Comparison of ENCODE assay signal across 23 cellular contexts in the genomic region with DNA sequence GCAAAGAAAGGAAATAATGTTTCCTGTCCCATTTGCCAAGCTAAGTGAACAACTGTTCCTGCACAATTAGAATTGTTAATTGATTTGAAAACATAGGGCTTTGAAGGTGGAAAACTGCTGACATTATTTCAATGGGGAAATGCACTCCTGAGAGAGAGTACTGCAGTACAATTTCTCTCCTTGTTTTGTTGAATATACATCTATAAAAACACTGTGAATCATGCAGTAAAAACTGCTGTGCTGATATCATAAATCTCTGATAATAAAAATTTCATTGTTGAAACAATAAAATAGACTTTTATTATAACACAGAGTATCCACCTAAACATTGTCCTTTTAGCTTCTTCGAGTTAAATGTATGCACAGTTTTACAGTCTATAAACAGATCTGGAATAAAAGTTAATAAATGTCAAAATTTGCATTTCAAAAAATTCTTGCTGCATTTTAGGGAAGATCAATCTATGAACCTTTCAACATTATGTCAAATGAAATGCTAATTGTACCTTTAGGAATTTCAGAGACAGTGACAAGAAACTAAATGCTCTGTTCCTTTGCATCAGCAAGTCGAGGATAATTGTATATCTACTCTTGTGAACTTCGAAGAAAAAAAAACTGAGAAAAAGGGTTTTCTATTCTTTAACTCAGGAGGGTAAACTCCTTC.
"Had no signal": no experiment of that assay in that cellular context is flagged by ENCODE, and none has a peak within 500 bp of the region (broad histone marks: within the 10 kb centered on the region; RNA-seq: fewer than 3 reads in every experiment).

No MANE protein-coding gene starts in this region.

- H3K36me3 Mint-ChIP-seq: activated naive CD8-positive, alpha-beta T cell treated with anti-CD3 and anti-CD28 coated beads, Interleukin-2, amount 10 ng/mL, durations not matched to agents 7 days and 5 days; brain; immature natural killer cell; natural killer cell; stimulated activated effector memory CD8-positive, alpha-beta T cell treated with anti-CD3 and anti-CD28 coated beads, Interleukin-12 subunit alpha, Interleukin-12 subunit beta, amount 100 ng/mL, for 72 hours had no signal

- H3K4me3 Mint-ChIP-seq: activated CD4-positive, alpha-beta T cell treated with anti-CD3 and anti-CD28 coated beads, Interleukin-2, amount 10 ng/mL, durations not matched to agents 24 days and 14 days; activated CD8-positive, alpha-beta T cell treated with anti-CD3 and anti-CD28 coated beads for 36 hours; activated naive CD8-positive, alpha-beta T cell treated with anti-CD3 and anti-CD28 coated beads, Interleukin-2, amount 10 ng/mL, durations not matched to agents 7 days and 5 days; activated T-cell treated with anti-CD3 and anti-CD28 coated beads, Interleukin-2, amount 50 U/mL, for 24 hours; brain; immature natural killer cell; natural killer cell; stimulated activated effector memory CD8-positive, alpha-beta T cell treated with anti-CD3 and anti-CD28 coated beads, Interleukin-12 subunit alpha, Interleukin-12 subunit beta, amount 100 ng/mL, for 72 hours had no signal

- DNase-seq: activated CD4-positive, alpha-beta T cell treated with anti-CD3 and anti-CD28 coated beads, Interleukin-2, amount 10 ng/mL, durations not matched to agents 24 days and 14 days; activated CD8-positive, alpha-beta T cell treated with anti-CD3 and anti-CD28 coated beads for 36 hours; activated naive CD4-positive, alpha-beta T cell treated with Interleukin-2 at 50 U/mL for 16 hours; activated naive CD8-positive, alpha-beta T cell treated with anti-CD3 and anti-CD28 coated beads, Interleukin-2, amount 10 ng/mL, durations not matched to agents 7 days and 5 days; activated T-cell treated with anti-CD3 and anti-CD28 coated beads, Interleukin-2, amount 50 U/mL, for 24 hours; immature natural killer cell; kidney glomerular epithelial cell; left ventricle myocardium superior; natural killer cell; psoas muscle; stimulated activated CD4-positive, alpha-beta T cell treated with anti-CD3 and anti-CD28 coated beads, Interleukin-4, amount 100 ng/mL, for 1 hour; T-helper 1 cell; T-helper 9 cell had no signal

- H3K4me3 ChIP-seq: coronary artery, esophagus muscularis mucosa, gastroesophageal sphincter, heart left ventricle, psoas muscle, right lobe of liver, thoracic aorta had no signal

- H3K9me3 ChIP-seq: esophagus muscularis mucosa, gastroesophageal sphincter, heart left ventricle, psoas muscle, right lobe of liver, thoracic aorta had no signal

- H3K27me3 Mint-ChIP-seq: activated CD4-positive, alpha-beta T cell treated with anti-CD3 and anti-CD28 coated beads, Interleukin-2, amount 10 ng/mL, durations not matched to agents 24 days and 14 days; activated CD8-positive, alpha-beta T cell treated with anti-CD3 and anti-CD28 coated beads for 36 hours; activated naive CD8-positive, alpha-beta T cell treated with anti-CD3 and anti-CD28 coated beads, Interleukin-2, amount 10 ng/mL, durations not matched to agents 7 days and 5 days; activated T-cell treated with anti-CD3 and anti-CD28 coated beads, Interleukin-2, amount 50 U/mL, for 24 hours had no signal

- H3K4me1 ChIP-seq: esophagus muscularis mucosa, gastroesophageal sphincter, heart left ventricle, psoas muscle, right lobe of liver had no signal

- FAIRE-seq: small intestine had no signal

- H3K36me3 ChIP-seq: esophagus muscularis mucosa, gastroesophageal sphincter, heart left ventricle, right lobe of liver, thoracic aorta had no signal

- H3K27ac Mint-ChIP-seq: activated CD4-positive, alpha-beta T cell treated with anti-CD3 and anti-CD28 coated beads, Interleukin-2, amount 10 ng/mL, durations not matched to agents 24 days and 14 days; activated CD8-positive, alpha-beta T cell treated with anti-CD3 and anti-CD28 coated beads for 36 hours; activated naive CD8-positive, alpha-beta T cell treated with anti-CD3 and anti-CD28 coated beads, Interleukin-2, amount 10 ng/mL, durations not matched to agents 7 days and 5 days; activated T-cell treated with anti-CD3 and anti-CD28 coated beads, Interleukin-2, amount 50 U/mL, for 24 hours; activated T-helper 2 cell treated with anti-CD3 and anti-CD28 coated beads, Interferon-gamma antibody, Interleukin-2, Interleukin-4, amounts not matched to agents 10 μg/mL and 5 μg/mL and 100 μg/mL, durations not matched to agents 14 hours and 24 hours and 36 hours; immature natural killer cell; natural killer cell; stimulated activated effector memory CD8-positive, alpha-beta T cell treated with anti-CD3 and anti-CD28 coated beads, Interleukin-12 subunit alpha, Interleukin-12 subunit beta, amount 100 ng/mL, for 72 hours had no signal

- H3K27me3 ChIP-seq: esophagus muscularis mucosa, gastroesophageal sphincter, heart left ventricle, right lobe of liver had no signal

- H3K4me1 Mint-ChIP-seq: activated CD4-positive, alpha-beta T cell treated with anti-CD3 and anti-CD28 coated beads, Interleukin-2, amount 10 ng/mL, durations not matched to agents 24 days and 14 days; activated naive CD8-positive, alpha-beta T cell treated with anti-CD3 and anti-CD28 coated beads, Interleukin-2, amount 10 ng/mL, durations not matched to agents 7 days and 5 days; immature natural killer cell; natural killer cell; stimulated activated effector memory CD8-positive, alpha-beta T cell treated with anti-CD3 and anti-CD28 coated beads, Interleukin-12 subunit alpha, Interleukin-12 subunit beta, amount 100 ng/mL, for 72 hours had no signal

- ATAC-seq: activated CD8-positive, alpha-beta T cell treated with anti-CD3 and anti-CD28 coated beads for 36 hours; gastroesophageal sphincter; heart left ventricle; left ventricle myocardium superior; natural killer cell; psoas muscle; stimulated activated effector memory CD8-positive, alpha-beta T cell treated with anti-CD3 and anti-CD28 coated beads, Interleukin-12 subunit alpha, Interleukin-12 subunit beta, amount 100 ng/mL, for 72 hours had no signal

- H3K27ac ChIP-seq: coronary artery, esophagus muscularis mucosa, gastroesophageal sphincter, heart left ventricle, psoas muscle, right lobe of liver, thoracic aorta had no signal

- H3K9me3 Mint-ChIP-seq: activated CD4-positive, alpha-beta T cell treated with anti-CD3 and anti-CD28 coated beads, Interleukin-2, amount 10 ng/mL, durations not matched to agents 24 days and 14 days; activated naive CD8-positive, alpha-beta T cell treated with anti-CD3 and anti-CD28 coated beads, Interleukin-2, amount 10 ng/mL, durations not matched to agents 7 days and 5 days; activated T-cell treated with anti-CD3 and anti-CD28 coated beads, Interleukin-2, amount 50 U/mL, for 24 hours; activated T-helper 2 cell treated with anti-CD3 and anti-CD28 coated beads, Interferon-gamma antibody, Interleukin-2, Interleukin-4, amounts not matched to agents 10 μg/mL and 5 μg/mL and 100 μg/mL, durations not matched to agents 14 hours and 24 hours and 36 hours; brain had no signal
